22 cellular contexts compared by ENCODE assay signal in the genomic region with DNA sequence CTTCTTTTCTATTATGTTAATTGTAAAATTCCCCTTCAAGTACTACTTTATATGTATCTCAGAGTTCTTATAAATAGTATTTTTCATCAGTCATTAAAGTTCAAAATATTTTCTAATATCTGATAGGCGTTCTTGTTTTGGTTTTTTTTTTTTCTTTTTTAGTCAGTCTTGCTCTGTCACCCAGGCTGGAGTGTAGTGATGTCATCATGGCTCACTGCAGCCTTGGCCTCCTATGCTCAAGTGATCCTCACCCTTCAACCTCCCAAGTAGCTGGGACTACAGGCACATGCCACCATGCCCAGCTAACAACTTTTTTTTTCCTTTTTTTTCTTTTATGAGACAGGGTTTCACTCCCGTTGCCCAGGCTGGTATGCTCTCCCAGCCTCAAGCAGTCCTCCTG. TPM values are rescaled to one million over a fixed set of nuclear protein-coding genes. Genes with fewer than 3 reads are reported as not detected.
DNase-seq lines count a peak whose midpoint lies in the region; ATAC-seq and TF ChIP-seq lines count a peak whose summit lies in the region.
"Had no signal": no experiment of that assay in that cellular context is flagged by ENCODE, and none has a peak within 500 bp of the region (broad histone marks: within the 10 kb centered on the region; RNA-seq: fewer than 3 reads in every experiment).

No MANE protein-coding gene starts in this region.

- TF ChIP-seq CTCF in HEK293 (tag by site-specific recombination; IDR thresholded peaks at IDR 0.05): no peak
- TF ChIP-seq CTCF in RWPE2 (IDR thresholded peaks at IDR 0.05; ENCODE audit: poor library complexity, severe bottlenecking): no peak
- no peak for TF ChIP-seq CTCF in epithelial cell of esophagus (IDR thresholded peaks at IDR 0.05; ENCODE audit: insufficient read depth, low read depth, low read length, missing control alignments)
- no peak for TF ChIP-seq CTCF in endodermal cell (conservative IDR thresholded peaks at IDR 0.05)

- no peak for ATAC-seq in RWPE2 (ENCODE audit: low read depth)
- ATAC-seq: Right ventricle myocardium inferior had no signal

- intact Hi-C loops in activated naive CD4-positive, alpha-beta T cell treated with anti-CD3 and anti-CD28 coated beads for 36 hours (cut with micrococcal nuclease): no loop called here

- H3K4me3 ChIP-seq in HEK293 (ENCODE audit: low read depth, low read length): no peak overlapping the region
- no peak overlapping the region for H3K4me3 ChIP-seq in RWPE2 (ENCODE audit: severe bottlenecking)
- no peak overlapping the region for H3K4me3 ChIP-seq in epithelial cell of esophagus (ENCODE audit: low read length)
- no peak overlapping the region for H3K4me3 ChIP-seq in endodermal cell (ENCODE audit: low read length)
- H3K4me3 ChIP-seq: Peyer's patch, SJSA1 had no signal

- DNase-seq in RWPE2 (ENCODE audit: low spot score): no peak
- DNase-seq in epithelial cell of esophagus (ENCODE audit: low read depth): peak; percentile 49
- peak; percentile 15 for DNase-seq in renal cortical epithelial cell (ENCODE audit: low read depth)
- DNase-seq in cerebellar cortex (ENCODE audit: low spot score): no peak
- DNase-seq in NCI-H446 treated with DMSO at 0.1 percent for 48 hours (lab: John Stamatoyannopoulos, UW): no peak
- no peak for DNase-seq in activated naive CD4-positive, alpha-beta T cell treated with anti-CD3 and anti-CD28 coated beads for 36 hours
- DNase-seq in endodermal cell: no peak
- DNase-seq: BE2C; CD4-positive, CD25-positive, alpha-beta regulatory T cell; DMS79 treated with DMSO at 0.1 percent for 48 hours; KG1; NCI-H1092; NCI-H1436; NCI-H1930; NCI-H2227 treated with DMSO at 0.1 percent for 48 hours; NCI-H510A treated with DMSO at 0.1 percent for 48 hours; NCI-H774; NK-92 treated with Interleukin-12 subunit alpha and Interleukin-12 subunit beta, amount 100 ng/mL, for 24 hours had no signal

- H3K27me3 ChIP-seq in RWPE2 (ENCODE audit: insufficient read depth, poor library complexity, severe bottlenecking): no peaks in the 10 kb centered on the region
- H3K27me3 ChIP-seq in endodermal cell (ENCODE audit: control insufficient read depth, insufficient read depth, low read length, poor library complexity, severe bottlenecking): no peaks in the 10 kb centered on the region
- H3K27me3 ChIP-seq: BE2C, Peyer's patch, SJSA1 had no signal

- no peaks in the 10 kb centered on the region for H3K27me3 Mint-ChIP-seq in activated naive CD4-positive, alpha-beta T cell treated with anti-CD3 and anti-CD28 coated beads for 36 hours (ENCODE audit: low read depth)
- H3K27me3 Mint-ChIP-seq in endodermal cell (ENCODE audit: insufficient read depth): no peaks in the 10 kb centered on the region
- H3K27me3 Mint-ChIP-seq: CD4-positive, CD25-positive, alpha-beta regulatory T cell had no signal

- no peaks in the 10 kb centered on the region for H3K9me3 Mint-ChIP-seq in activated naive CD4-positive, alpha-beta T cell treated with anti-CD3 and anti-CD28 coated beads for 36 hours
- no peaks in the 10 kb centered on the region for H3K9me3 Mint-ChIP-seq in endodermal cell
- H3K9me3 Mint-ChIP-seq: CD4-positive, CD25-positive, alpha-beta regulatory T cell had no signal

- no peaks in the 10 kb centered on the region for H3K4me1 Mint-ChIP-seq in activated naive CD4-positive, alpha-beta T cell treated with anti-CD3 and anti-CD28 coated beads for 36 hours (ENCODE audit: low read depth)
- peaks cover 2% of the 10 kb centered on the region for H3K4me1 Mint-ChIP-seq in endodermal cell

- POLR2A ChIA-PET in HEK293 (lab: Yijun Ruan, JAX): no interaction called here

- peaks cover 13% of the 10 kb centered on the region for H3K36me3 Mint-ChIP-seq in activated naive CD4-positive, alpha-beta T cell treated with anti-CD3 and anti-CD28 coated beads for 36 hours (ENCODE audit: low read depth)
- H3K36me3 Mint-ChIP-seq in endodermal cell (ENCODE audit: low read depth): peaks cover 37% of the 10 kb centered on the region

- H3K36me3 ChIP-seq in HEK293 (ENCODE audit: control insufficient read depth in 2 of 2, insufficient read depth in 1 of 2, low read length in 2 of 2) (peaks cover 28 to 47% of the 10 kb centered on the region in 2 experiments), RWPE2 (ENCODE audit: low read depth) (peaks cover 36% of the 10 kb centered on the region), endodermal cell (ENCODE audit: control insufficient read depth, insufficient read depth, low read length) (peaks cover 50% of the 10 kb centered on the region)
- H3K36me3 ChIP-seq: BE2C had no signal

- no peak overlapping the region for H3K27ac Mint-ChIP-seq in activated naive CD4-positive, alpha-beta T cell treated with anti-CD3 and anti-CD28 coated beads for 36 hours
- H3K27ac Mint-ChIP-seq in endodermal cell: no peak overlapping the region

- no peak overlapping the region for H3K27ac ChIP-seq in HEK293 (ENCODE audit: extremely low read depth, low read depth, low read length)
- peak overlapping the region; percentile 79 for H3K27ac ChIP-seq in RWPE2 (ENCODE audit: poor library complexity, severe bottlenecking)
- H3K27ac ChIP-seq in endodermal cell (ENCODE audit: low read depth, low read length): no peak overlapping the region
- H3K27ac ChIP-seq: Peyer's patch, SJSA1 had no signal

- CTCF ChIA-PET in HEK293 (lab: Yijun Ruan, JAX): no interaction called here
- CTCF ChIA-PET in activated naive CD4-positive, alpha-beta T cell treated with anti-CD3 and anti-CD28 coated beads for 36 hours (lab: Charles Lee): no interaction called here

- H3K9ac ChIP-seq in endodermal cell (ENCODE audit: extremely low read depth, low read length, poor library complexity, severe bottlenecking): no peak overlapping the region

- H3K4me3 Mint-ChIP-seq in activated naive CD4-positive, alpha-beta T cell treated with anti-CD3 and anti-CD28 coated beads for 36 hours: no peak overlapping the region
- no peak overlapping the region for H3K4me3 Mint-ChIP-seq in endodermal cell
- H3K4me3 Mint-ChIP-seq: CD4-positive, CD25-positive, alpha-beta regulatory T cell had no signal

- 91 to 100% methylated on average over 1 to 2 of the region's 2 CpGs for WGBS in endodermal cell (ENCODE audit: insufficient coverage in 1 of 2, insufficient read length in 1 of 2), 2 experiments

- H3K9me3 ChIP-seq in HEK293 (ENCODE audit: control insufficient read depth, insufficient read depth, low read depth, low read length): no peaks in the 10 kb centered on the region
- H3K9me3 ChIP-seq in RWPE2 (ENCODE audit: severe bottlenecking): no peaks in the 10 kb centered on the region
- no peaks in the 10 kb centered on the region for H3K9me3 ChIP-seq in endodermal cell (ENCODE audit: control insufficient read depth, low read length)
- H3K9me3 ChIP-seq: BE2C, Peyer's patch, SJSA1 had no signal

- H3K4me1 ChIP-seq in HEK293 (ENCODE audit: control insufficient read depth, insufficient read depth, low read length): no peaks in the 10 kb centered on the region
- peaks cover 20% of the 10 kb centered on the region for H3K4me1 ChIP-seq in RWPE2 (ENCODE audit: insufficient read depth, poor library complexity, severe bottlenecking)
- H3K4me1 ChIP-seq in endodermal cell (ENCODE audit: control insufficient read depth, insufficient read depth, low read length): no peaks in the 10 kb centered on the region
- H3K4me1 ChIP-seq: BE2C, Peyer's patch, SJSA1 had no signal

TF ChIP-seq in HEK293, 187 proteins besides CTCF, POLR2A, EP300 and RAD21:
- TF ChIP-seq, protein P1, sequence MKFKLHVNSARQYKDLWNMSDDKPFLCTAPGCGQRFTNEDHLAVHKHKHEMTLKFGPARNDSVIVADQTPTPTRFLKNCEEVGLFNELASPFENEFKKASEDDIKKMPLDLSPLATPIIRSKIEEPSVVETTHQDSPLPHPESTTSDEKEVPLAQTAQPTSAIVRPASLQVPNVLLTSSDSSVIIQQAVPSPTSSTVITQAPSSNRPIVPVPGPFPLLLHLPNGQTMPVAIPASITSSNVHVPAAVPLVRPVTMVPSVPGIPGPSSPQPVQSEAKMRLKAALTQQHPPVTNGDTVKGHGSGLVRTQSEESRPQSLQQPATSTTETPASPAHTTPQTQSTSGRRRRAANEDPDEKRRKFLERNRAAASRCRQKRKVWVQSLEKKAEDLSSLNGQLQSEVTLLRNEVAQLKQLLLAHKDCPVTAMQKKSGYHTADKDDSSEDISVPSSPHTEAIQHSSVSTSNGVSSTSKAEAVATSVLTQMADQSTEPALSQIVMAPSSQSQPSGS (tag by site-specific recombination; IDR thresholded peaks at IDR 0.05; ENCODE audit: low read depth): peak; percentile 59; the same call in 1 of the 2 replicates
- peak; percentile 44 for TF ChIP-seq GLIS1 (tag by site-specific recombination; IDR thresholded peaks at IDR 0.05)
- no peak for TF ChIP-seq ZNF473 (tag by site-specific recombination; IDR thresholded peaks at IDR 0.05)
- peak; percentile 72 for TF ChIP-seq ZNF629 (tag by site-specific recombination; IDR thresholded peaks at IDR 0.05)

RNA-seq across cellular contexts. Expression of a gene that starts 27.3 kb away (rescaled TPM):
- total RNA-seq in renal cortical epithelial cell (0.99 and 5.6 TPM in 2 replicates), endodermal cell (1 to 10 TPM; 3.8 to 4.4 TPM)
- 10 to 100 TPM; 15.9 to 16.2 TPM for total RNA-seq in activated naive CD4-positive, alpha-beta T cell treated with anti-CD3 and anti-CD28 coated beads for 36 hours
- polyA plus RNA-seq in endodermal cell (2013, experiment 1 of 2): 1.0 TPM
- 0.83 TPM for polyA plus RNA-seq in endodermal cell (2013, experiment 2 of 2)

RNA-seq across cellular contexts. Expression of a gene that starts 30.9 kb away (rescaled TPM):
- total RNA-seq in renal cortical epithelial cell (9.2 and 25.7 TPM in 2 replicates), endodermal cell (10 to 100 TPM; 23.1 to 31.6 TPM)
- 1 to 10 TPM; 7.1 to 9.8 TPM for total RNA-seq in activated naive CD4-positive, alpha-beta T cell treated with anti-CD3 and anti-CD28 coated beads for 36 hours
- polyA plus RNA-seq in endodermal cell (2013, experiment 1 of 2): 11.8 TPM
- 10.7 TPM for polyA plus RNA-seq in endodermal cell (2013, experiment 2 of 2)

RNA-seq across cellular contexts. Expression of a gene that starts 33.6 kb away (rescaled TPM):
- total RNA-seq in renal cortical epithelial cell: 8.7 and 11.5 TPM in 2 replicates
- total RNA-seq in activated naive CD4-positive, alpha-beta T cell treated with anti-CD3 and anti-CD28 coated beads for 36 hours: 1 to 10 TPM; 6.3 to 6.5 TPM
- 10 to 100 TPM; 15.5 to 16.1 TPM for total RNA-seq in endodermal cell
- 11.4 TPM for polyA plus RNA-seq in endodermal cell (2013, experiment 1 of 2)
- polyA plus RNA-seq in endodermal cell (2013, experiment 2 of 2): 9.0 TPM

RNA-seq across cellular contexts. Expression of a gene that starts 59.7 kb away (rescaled TPM):
- 8.2 and 33.0 TPM in 2 replicates for total RNA-seq in renal cortical epithelial cell
- 10 to 100 TPM; 19.6 to 20.7 TPM for total RNA-seq in activated naive CD4-positive, alpha-beta T cell treated with anti-CD3 and anti-CD28 coated beads for 36 hours
- total RNA-seq in endodermal cell: 10 to 100 TPM; 36.0 to 37.6 TPM
- polyA plus RNA-seq in endodermal cell (2013, experiment 1 of 2): 10.6 TPM
- polyA plus RNA-seq in endodermal cell (2013, experiment 2 of 2): 11.3 TPM

Comparison
In these comparisons a context has a peak if more than half of its experiments do, and no peak if none do; other contexts are left out.
1. DNase-seq: peak in epithelial cell of esophagus (single experiment) and renal cortical epithelial cell (single experiment); none in RWPE2 (single experiment), cerebellar cortex (single experiment), NCI-H446 treated with DMSO at 0.1 percent for 48 hours (single experiment), activated naive CD4-positive, alpha-beta T cell treated with anti-CD3 and anti-CD28 coated beads for 36 hours (single experiment) and endodermal cell (single experiment).